ENCODE assay signal across 2 cellular contexts in genomic region chr19:35833972-35834371, GRCh38.
TF ChIP-seq lines count a peak whose summit lies in the region.

No MANE protein-coding gene starts in this region.

TF ChIP-seq in A549, 52 proteins besides CTCF, POLR2A, EP300 and RAD21:
- no peak for TF ChIP-seq CHD4 (IDR thresholded peaks at IDR 0.05; ENCODE audit: borderline replicate concordance)
- TF ChIP-seq EHF (CRISPR knock-in tag; IDR thresholded peaks at IDR 0.05): no peak
- TF ChIP-seq ATOH8 (CRISPR knock-in tag; IDR thresholded peaks at IDR 0.05; ENCODE audit: low read depth): no peak
- TF ChIP-seq MAX (IDR thresholded peaks at IDR 0.05): no peak
- no peak for TF ChIP-seq KDM5A (IDR thresholded peaks at IDR 0.05)
- TF ChIP-seq HEYL (CRISPR knock-in tag; IDR thresholded peaks at IDR 0.05): no peak
- TF ChIP-seq E2F6 (IDR thresholded peaks at IDR 0.05; ENCODE audit: borderline replicate concordance, low read depth): no peak
- no peak for TF ChIP-seq ZFP36 (IDR thresholded peaks at IDR 0.05; ENCODE audit: borderline replicate concordance, partially characterized antibody)
- TF ChIP-seq ESRRA (IDR thresholded peaks at IDR 0.05; ENCODE audit: borderline replicate concordance, low read length): no peak
- TF ChIP-seq FOXS1 (CRISPR knock-in tag; IDR thresholded peaks at IDR 0.05): no peak
- no peak for TF ChIP-seq CBX8 (IDR thresholded peaks at IDR 0.05)
- TF ChIP-seq TP53 (CRISPR knock-in tag; IDR thresholded peaks at IDR 0.05): no peak
- TF ChIP-seq NFE2L2 (conservative IDR thresholded peaks at IDR 0.05; ENCODE audit: low read length): no peak
- no peak for TF ChIP-seq HES2 (IDR thresholded peaks at IDR 0.05)
- no peak for TF ChIP-seq RFX5 (IDR thresholded peaks at IDR 0.05)
- TF ChIP-seq BHLHE40 (IDR thresholded peaks at IDR 0.05; ENCODE audit: low read depth, low read length): no peak
- TF ChIP-seq USF2 (IDR thresholded peaks at IDR 0.05): no peak; the same call in 1 of the 2 replicates
- no peak for TF ChIP-seq RARB (CRISPR knock-in tag; IDR thresholded peaks at IDR 0.05)
- no peak for TF ChIP-seq MAFK (IDR thresholded peaks at IDR 0.05; ENCODE audit: partially characterized antibody)
- no peak for TF ChIP-seq CHD2 (IDR thresholded peaks at IDR 0.05; ENCODE audit: low read length, partially characterized antibody)
TF ChIP-seq in A549: peak in this region for 0.

TF ChIP-seq in GM12878, 131 proteins besides CTCF, POLR2A, EP300 and RAD21:
- TF ChIP-seq E4F1 (IDR thresholded peaks at IDR 0.05; ENCODE audit: borderline replicate concordance, partially characterized antibody) (no peak), USF2 (IDR thresholded peaks at IDR 0.05; ENCODE audit: borderline replicate concordance, low read depth, low read length) (no peak), CHD4 (IDR thresholded peaks at IDR 0.05) (no peak), ESRRA (IDR thresholded peaks at IDR 0.05; ENCODE audit: low read length) (no peak), STAT3 (IDR thresholded peaks at IDR 0.05; ENCODE audit: low read depth, low read length) (no peak), CHD2 (IDR thresholded peaks at IDR 0.05; ENCODE audit: borderline replicate concordance, low read depth, low read length) (no peak), RB1 (IDR thresholded peaks at IDR 0.05; ENCODE audit: borderline replicate concordance) (no peak), WRNIP1 (IDR thresholded peaks at IDR 0.05; ENCODE audit: borderline replicate concordance, low read depth, low read length) (no peak), GATAD2B (conservative IDR thresholded peaks at IDR 0.05; ENCODE audit: low read depth) (no peak), NFYA (IDR thresholded peaks at IDR 0.05; ENCODE audit: borderline replicate concordance, low read depth, low read length) (no peak)
